Comparison of ENCODE assay signal across 18 cellular contexts in genomic region chr21:28247454-28248020, GRCh38.
DNase-seq lines count a peak whose midpoint lies in the region; ATAC-seq, FAIRE-seq and TF ChIP-seq lines count a peak whose summit lies in the region.
"Had no signal": no experiment of that assay in that cellular context is flagged by ENCODE, and none has a peak within 500 bp of the region (broad histone marks: within the 10 kb centered on the region; RNA-seq: fewer than 3 reads in every experiment).

No MANE protein-coding gene starts in this region.

- no peak for TF ChIP-seq RAD21 in IMR-90 (IDR thresholded peaks at IDR 0.05; ENCODE audit: low read length)

- ATAC-seq in IMR-90 (ENCODE audit: low read depth): no peak
- peak; percentile 55 to 92 (median 76) for ATAC-seq in right lobe of liver
- no peak for ATAC-seq in GM21526 (IDR thresholded peaks at IDR 0.05; ENCODE audit: low FRiP score, unreplicated experiment)
- no peak for ATAC-seq in activated naive CD4-positive, alpha-beta T cell treated with anti-CD3 and anti-CD28 coated beads, Interleukin-2, amount 50 U/mL, for 72 hours
- ATAC-seq in HG02852 (IDR thresholded peaks at IDR 0.05; ENCODE audit: unreplicated experiment): no peak
- ATAC-seq: GM12878 had no signal

- H3K56ac ChIP-seq in IMR-90 (ENCODE audit: extremely low read depth, insufficient read depth, low read length): no peak overlapping the region

- DNase-seq in IMR-90 (no peak), right lobe of liver (no peak), sigmoid colon (no peak)
- DNase-seq in activated naive CD4-positive, alpha-beta T cell treated with anti-CD3 and anti-CD28 coated beads, Interleukin-2, amount 50 U/mL, for 72 hours (ENCODE audit: low spot score in 2 of 2): no peak
- DNase-seq: COR-L47, DND-41, GM23248, HCEC 1CT, KG1, NCI-H1417 treated with DMSO at 0.1 percent for 48 hours, NCI-H2029, NCI-H2171, NCI-H748 treated with DMSO at 0.1 percent for 48 hours, PC-9 had no signal

- peak overlapping the region; percentile 76; the same call in 1 of the 2 replicates for H4K5ac ChIP-seq in IMR-90 (ENCODE audit: low read depth, low read length)

- no peak overlapping the region for H2BK120ac ChIP-seq in IMR-90 (ENCODE audit: low read depth, low read length)

- TF ChIP-seq EP300 in sigmoid colon (IDR thresholded peaks at IDR 0.05): no peak

- WGBS in IMR-90 (ENCODE audit: extremely low coverage in 2 of 2, insufficient read length in 1 of 2), 2 experiments: no CpG with 5 or more reads among the region's 4 CpGs
- 41% methylated on average over 4 of the region's 4 CpGs for whole genome bisulfite sequencing in right lobe of liver (ENCODE audit: insufficient coverage, low coverage, low lambda C conversion rate, missing lambda C conversion rate)
- WGBS in sigmoid colon, 2 donors: 52 to 74% methylated on average over 4 of the region's 4 CpGs

- H3K9me3 Mint-ChIP-seq in activated naive CD4-positive, alpha-beta T cell treated with anti-CD3 and anti-CD28 coated beads, Interleukin-2, amount 50 U/mL, for 72 hours: no peaks in the 10 kb centered on the region

- H3K4me1 ChIP-seq in IMR-90 (ENCODE audit: control insufficient read depth, insufficient read depth, low read length) (no peaks in the 10 kb centered on the region), right lobe of liver (peaks cover 0 to 4% (median 0%) of the 10 kb centered on the region in 4 donors), sigmoid colon (no peaks in the 10 kb centered on the region)

- H3K18ac ChIP-seq in IMR-90 (ENCODE audit: low read depth, low read length): peak overlapping the region; percentile 91

- H3K9ac ChIP-seq in IMR-90 (ENCODE audit: low read depth, low read length): no peak overlapping the region
- H3K9ac ChIP-seq: GM23248 had no signal

- no peak overlapping the region for H3K4me2 ChIP-seq in IMR-90 (ENCODE audit: low read depth, low read length)
- H3K4me2 ChIP-seq: PC-9 had no signal

- H2BK20ac ChIP-seq in IMR-90 (ENCODE audit: low read depth, low read length): no peak overlapping the region

- BruUV-seq in IMR-90 (replicated peaks; lab: Mats Ljungman, UMichigan): no TSS peak

- POLR2A ChIA-PET in IMR-90 (lab: Charles Lee; ENCODE audit: unreplicated experiment): no interaction called here

- no peak overlapping the region for H4K91ac ChIP-seq in IMR-90 (ENCODE audit: insufficient read depth, low read depth, low read length)

- H4K8ac ChIP-seq in IMR-90 (ENCODE audit: low read depth in 2 of 2, low read length in 2 of 2): no peak overlapping the region

- H3K14ac ChIP-seq in IMR-90 (replicated peaks; ENCODE audit: low read depth, low read length): no peak overlapping the region

- CTCF ChIA-PET in IMR-90 (lab: Yijun Ruan, JAX): no interaction called here

- TF ChIP-seq POLR2A in IMR-90 (IDR thresholded peaks at IDR 0.05; ENCODE audit: low read depth, low read length) (no peak), right lobe of liver (IDR thresholded peaks at IDR 0.05) (no peak), sigmoid colon (IDR thresholded peaks at IDR 0.05) (no peak)

- H3K4me3 ChIP-seq in IMR-90 (ENCODE audit: insufficient read depth, low read depth, low read length): no peak overlapping the region
- no peak overlapping the region for H3K4me3 ChIP-seq in right lobe of liver
- H3K4me3 ChIP-seq in sigmoid colon: no peak overlapping the region
- H3K4me3 ChIP-seq: GM12878, GM23248, PC-9 had no signal

- intact Hi-C loops in IMR-90 (cut with micrococcal nuclease) (no loop called here), right lobe of liver (cut with DNase I) (no loop called here), sigmoid colon (cut with DNase I) (no loop called here)

- no peak overlapping the region for H2BK5ac ChIP-seq in IMR-90 (ENCODE audit: low read depth, low read length, poor library complexity, severe bottlenecking)

- dilution Hi-C loops in IMR-90 (cut with HindIII; ENCODE audit: low sequenced_read_pairs, unreplicated experiment): no loop called here

- no peak overlapping the region for H3K23ac ChIP-seq in IMR-90 (ENCODE audit: low read depth, low read length)

- H3K9me3 ChIP-seq in IMR-90 (ENCODE audit: control insufficient read depth, insufficient read depth, low read length) (no peaks in the 10 kb centered on the region), right lobe of liver (no peaks in the 10 kb centered on the region), sigmoid colon (no peaks in the 10 kb centered on the region)

- TF ChIP-seq CTCF in IMR-90 (conservative IDR thresholded peaks at IDR 0.05; ENCODE audit: low read depth, low read length): no peak
- no peak for TF ChIP-seq CTCF in right lobe of liver (IDR thresholded peaks at IDR 0.05)
- no peak for TF ChIP-seq CTCF in sigmoid colon (IDR thresholded peaks at IDR 0.05)

- no peaks in the 10 kb centered on the region for H3K79me1 ChIP-seq in IMR-90 (ENCODE audit: low read depth in 1 of 2, low read length in 2 of 2)

- 0 out of 3 replicates have a peak overlapping the region, but pooled peaks have one; percentile 7 for H2BK15ac ChIP-seq in IMR-90 (ENCODE audit: low read depth, low read length)

- H3K27ac ChIP-seq in IMR-90 (ENCODE audit: insufficient read depth, low read length) (no peak overlapping the region), right lobe of liver (peak overlapping the region; percentile 35 to 59 (median 37)), sigmoid colon (no peak overlapping the region)
- H3K27ac ChIP-seq: GM23248, PC-9 had no signal

- no peaks in the 10 kb centered on the region for H3K36me3 Mint-ChIP-seq in activated naive CD4-positive, alpha-beta T cell treated with anti-CD3 and anti-CD28 coated beads, Interleukin-2, amount 50 U/mL, for 72 hours

- in situ Hi-C loops in IMR-90 (cut with MboI; ENCODE audit: low sequenced_read_pairs): no loop called here

- FAIRE-seq in islet of Langerhans (lab: Jason Lieb, UNC): peak; percentile 99
- FAIRE-seq: GM12878 had no signal

- no peak overlapping the region for H3K27ac Mint-ChIP-seq in activated naive CD4-positive, alpha-beta T cell treated with anti-CD3 and anti-CD28 coated beads, Interleukin-2, amount 50 U/mL, for 72 hours

- no peak overlapping the region for H2AK9ac ChIP-seq in IMR-90 (replicated peaks; ENCODE audit: low read depth, low read length, poor library complexity)

- H3K4ac ChIP-seq in IMR-90 (ENCODE audit: low read depth, low read length): no peak overlapping the region

- no peak overlapping the region for H2AK5ac ChIP-seq in IMR-90 (ENCODE audit: low read depth, low read length)

- H3K36me3 ChIP-seq in IMR-90 (ENCODE audit: control insufficient read depth, insufficient read depth, low read length): no peaks in the 10 kb centered on the region
- no peaks in the 10 kb centered on the region for H3K36me3 ChIP-seq in right lobe of liver
- H3K36me3 ChIP-seq in sigmoid colon: no peaks in the 10 kb centered on the region

- no peaks in the 10 kb centered on the region for H3K27me3 ChIP-seq in IMR-90 (ENCODE audit: control insufficient read depth, insufficient read depth, low read length)
- no peaks in the 10 kb centered on the region for H3K27me3 ChIP-seq in right lobe of liver
- no peaks in the 10 kb centered on the region for H3K27me3 ChIP-seq in sigmoid colon

- no peaks in the 10 kb centered on the region for H4K20me1 ChIP-seq in IMR-90 (ENCODE audit: insufficient read depth, low read length)

- no peak overlapping the region for H2AFZ ChIP-seq in IMR-90 (replicated peaks; ENCODE audit: low read length, poor library complexity)
- H2AFZ ChIP-seq: GM23248, PC-9 had no signal

- H3K9me1 ChIP-seq in IMR-90 (ENCODE audit: insufficient read depth, low read length): no peaks in the 10 kb centered on the region

TF ChIP-seq in IMR-90, 13 proteins besides CTCF, POLR2A, EP300 and RAD21:
- TF ChIP-seq BHLHE40 (IDR thresholded peaks at IDR 0.05; ENCODE audit: low read depth, low read length) (no peak), SMC3 (IDR thresholded peaks at IDR 0.05; ENCODE audit: low read depth, low read length) (no peak), NFE2L2 (IDR thresholded peaks at IDR 0.05; ENCODE audit: low read depth, low read length) (no peak), RCOR1 (IDR thresholded peaks at IDR 0.05; ENCODE audit: insufficient replicate concordance, low read length) (no peak), MAFK (IDR thresholded peaks at IDR 0.05; ENCODE audit: low read depth, low read length) (no peak), USF2 (IDR thresholded peaks at IDR 0.05; ENCODE audit: low read depth, low read length) (no peak), MXI1 (IDR thresholded peaks at IDR 0.05; ENCODE audit: borderline replicate concordance, low read depth, low read length) (no peak), CEBPB (IDR thresholded peaks at IDR 0.05; ENCODE audit: low read depth, low read length) (no peak), CHD1 (IDR thresholded peaks at IDR 0.05; ENCODE audit: low read depth, low read length) (no peak), ELK1 (IDR thresholded peaks at IDR 0.05; ENCODE audit: borderline replicate concordance, low read depth, low read length) (no peak), MAZ (IDR thresholded peaks at IDR 0.05; ENCODE audit: borderline replicate concordance, low read depth, low read length) (no peak), FOS (IDR thresholded peaks at IDR 0.05; ENCODE audit: low read depth, low read length) (no peak), RFX5 (IDR thresholded peaks at IDR 0.05; ENCODE audit: low read depth, low read length) (no peak)
TF ChIP-seq in IMR-90: peak in this region for 0.

Comparison
In these comparisons a context has a peak if more than half of its experiments do, and no peak if none do; other contexts are left out.
1. ATAC-seq: peak in right lobe of liver (4 of 4); none in IMR-90 (single experiment), GM21526 (single experiment), activated naive CD4-positive, alpha-beta T cell treated with anti-CD3 and anti-CD28 coated beads, Interleukin-2, amount 50 U/mL, for 72 hours (0 of 2) and HG02852 (single experiment).
2. H3K27ac ChIP-seq: peak in right lobe of liver (3 of 3); none in IMR-90 (single experiment) and sigmoid colon (0 of 4).